Comparison of ENCODE assay signal across 8 cellular contexts in genomic region chr5:138575194-138576015, GRCh38. TPM values are rescaled to one million over a fixed set of nuclear protein-coding genes. Genes with fewer than 3 reads are reported as not detected.
DNase-seq lines count a peak whose midpoint lies in the region; ATAC-seq and TF ChIP-seq lines count a peak whose summit lies in the region.

Gene HSPA9, minus strand, starts transcription at chr5:138575401. Its CDS starts 83 bp downstream, at chr5:138575318.

- DNase-seq in Daoy (ENCODE audit: low read depth) (peak; percentile 100), GOT3 (lab: John Stamatoyannopoulos, UW) (peak; percentile 98), LNCaP clone FGC (ENCODE audit: low read depth) (peak; percentile 100), RWPE1 (ENCODE audit: low spot score) (peak; percentile 100), fibroblast of gingiva (ENCODE audit: low read depth) (peak; percentile 100), naive B cell (peak; percentile 96)

- no peaks in the 10 kb centered on the region for H3K27me3 Mint-ChIP-seq in activated T-helper 17 cell treated with anti-CD3 and anti-CD28 coated beads, Interleukin-2, amount 50 U/mL, for 72 hours
- no peaks in the 10 kb centered on the region for H3K27me3 Mint-ChIP-seq in naive B cell
- H3K27me3 Mint-ChIP-seq in stimulated activated memory B cell treated with anti-CD40 and anti-IgM and Interleukin-4, amounts not matched to agents 10 μg/mL and 1 μg/mL and 100 μg/mL, for 72 hours = no peaks in the 10 kb centered on the region

- CTCF ChIA-PET in RWPE1 (lab: Yijun Ruan, JAX) = interaction anchor here (0.6 to 2.0 kb wide), 4 partner anchors 111 to 687 kb away, joined by 3 to 9 read pairs (median 3); no protein-coding TSS in a partner anchor

- peak within 1 kb of the TSS; percentile 93 for H3K27ac ChIP-seq in RWPE1

- POLR2A ChIA-PET in RWPE1 (lab: Yijun Ruan, JAX; ENCODE audit: low non-redundant PET) = interaction anchor here (0.6 to 1.2 kb wide), 5 partner anchors 20 to 110 kb away, joined by 3 to 4 read pairs (median 3); partner anchors contain the start of genes EGR1 and ETF1

- H3K4me3 ChIP-seq in LNCaP clone FGC (ENCODE audit: low read depth, low read length) = peak within 1 kb of the TSS; percentile 63

- H3K27ac Mint-ChIP-seq in activated T-helper 17 cell treated with anti-CD3 and anti-CD28 coated beads, Interleukin-2, amount 50 U/mL, for 72 hours = peak within 1 kb of the TSS; percentile 100
- peak within 1 kb of the TSS; percentile 100 for H3K27ac Mint-ChIP-seq in naive B cell
- peak within 1 kb of the TSS; percentile 100 for H3K27ac Mint-ChIP-seq in stimulated activated memory B cell treated with anti-CD40 and anti-IgM and Interleukin-4, amounts not matched to agents 10 μg/mL and 1 μg/mL and 100 μg/mL, for 72 hours

- H3K4me3 Mint-ChIP-seq in activated T-helper 17 cell treated with anti-CD3 and anti-CD28 coated beads, Interleukin-2, amount 50 U/mL, for 72 hours = peak within 1 kb of the TSS; percentile 99
- H3K4me3 Mint-ChIP-seq in naive B cell = peak within 1 kb of the TSS; percentile 87 to 99 (median 97)
- peak within 1 kb of the TSS; percentile 94 for H3K4me3 Mint-ChIP-seq in stimulated activated memory B cell treated with anti-CD40 and anti-IgM and Interleukin-4, amounts not matched to agents 10 μg/mL and 1 μg/mL and 100 μg/mL, for 72 hours

- H3K9me3 Mint-ChIP-seq in activated T-helper 17 cell treated with anti-CD3 and anti-CD28 coated beads, Interleukin-2, amount 50 U/mL, for 72 hours = peaks cover 4% of the 10 kb centered on the region
- peaks cover 0 to 3% (median 0%) of the 10 kb centered on the region in 7 donors for H3K9me3 Mint-ChIP-seq in naive B cell
- H3K9me3 Mint-ChIP-seq in stimulated activated memory B cell treated with anti-CD40 and anti-IgM and Interleukin-4, amounts not matched to agents 10 μg/mL and 1 μg/mL and 100 μg/mL, for 72 hours = no peaks in the 10 kb centered on the region

- H3K4me1 Mint-ChIP-seq in activated T-helper 17 cell treated with anti-CD3 and anti-CD28 coated beads, Interleukin-2, amount 50 U/mL, for 72 hours = peaks cover 16% of the 10 kb centered on the region
- H3K4me1 Mint-ChIP-seq in naive B cell = peaks cover 20 to 35% (median 31%) of the 10 kb centered on the region in 3 donors
- peaks cover 26% of the 10 kb centered on the region for H3K4me1 Mint-ChIP-seq in stimulated activated memory B cell treated with anti-CD40 and anti-IgM and Interleukin-4, amounts not matched to agents 10 μg/mL and 1 μg/mL and 100 μg/mL, for 72 hours

- no peak for TF ChIP-seq CTCF in LNCaP clone FGC (IDR thresholded peaks at IDR 0.05; ENCODE audit: control insufficient read depth, extremely low read depth, insufficient read depth)
- no peak for TF ChIP-seq CTCF in RWPE1 (conservative IDR thresholded peaks at IDR 0.05; ENCODE audit: low read depth)

- ATAC-seq in activated T-helper 17 cell treated with anti-CD3 and anti-CD28 coated beads, Interleukin-2, amount 50 U/mL, for 72 hours (replicated peaks) = peak; percentile 89
- peak; percentile 83 to 84 for ATAC-seq in naive B cell (ENCODE audit: low read depth in 2 of 2)
- peak; percentile 96 for ATAC-seq in stimulated activated memory B cell treated with anti-CD40 and anti-IgM and Interleukin-4, amounts not matched to agents 10 μg/mL and 1 μg/mL and 100 μg/mL, for 72 hours

- peaks cover 54% of the 10 kb centered on the region for H3K36me3 Mint-ChIP-seq in activated T-helper 17 cell treated with anti-CD3 and anti-CD28 coated beads, Interleukin-2, amount 50 U/mL, for 72 hours (ENCODE audit: low read depth)
- H3K36me3 Mint-ChIP-seq in naive B cell = peaks cover 0 to 14% of the 10 kb centered on the region in 2 donors
- peaks cover 25% of the 10 kb centered on the region for H3K36me3 Mint-ChIP-seq in stimulated activated memory B cell treated with anti-CD40 and anti-IgM and Interleukin-4, amounts not matched to agents 10 μg/mL and 1 μg/mL and 100 μg/mL, for 72 hours

RNA-seq across cellular contexts. Expression of gene HSPA9, which starts in this region (rescaled TPM):
- total RNA-seq in Daoy (2014; rRNA removed; shearing (Covaris generic)) = 553 and 581 TPM in 2 replicates
- total RNA-seq in activated T-helper 17 cell treated with anti-CD3 and anti-CD28 coated beads, Interleukin-2, amount 50 U/mL, for 72 hours = 100 to 1,000 TPM; 220 to 398 TPM
- polyA plus RNA-seq in naive B cell (ENCODE audit: low read depth in 6 of 6) = 100 to 1,000 TPM; 102 to 128 (median 109) TPM

Comparison
In these comparisons a context has a peak if more than half of its experiments do, and no peak if none do; other contexts are left out.
1. Peak in every context shown above with its lines: DNase-seq, ATAC-seq, H3K4me3 ChIP-seq and H3K27ac ChIP-seq.